Comparison of ENCODE assay signal across 28 cellular contexts in genomic region chr11:132335311-132335710, GRCh38.
"Had no signal": no experiment of that assay in that cellular context is flagged by ENCODE, and none has a peak within 500 bp of the region (broad histone marks: within the 10 kb centered on the region; RNA-seq: fewer than 3 reads in every experiment).

No MANE protein-coding gene starts in this region.

- H2AFZ ChIP-seq: parathyroid adenoma had no signal

- H3K36me3 ChIP-seq: colonic mucosa, esophagus squamous epithelium, heart right ventricle, lower lobe of right lung, neutrophil, stomach, thyroid gland, vagina had no signal

- ATAC-seq: effector memory CD8-positive, alpha-beta T cell; heart right ventricle; left colon; left ventricle myocardium superior; lower lobe of right lung; mucosa of descending colon; natural killer cell treated with Interleukin-12 subunit alpha and Interleukin-12 subunit beta and Interleukin-15 and Interleukin-18, amount 100 ng/mL, for 72 hours; sciatic nerve; stimulated activated effector memory CD8-positive, alpha-beta T cell treated with anti-CD3 and anti-CD28 coated beads, Interleukin-12 subunit alpha, Interleukin-12 subunit beta, amount 100 ng/mL, for 72 hours had no signal

- H3K4me3 ChIP-seq: colonic mucosa, esophagus squamous epithelium, heart right ventricle, lower lobe of right lung, mucosa of descending colon, stomach, thyroid gland, vagina had no signal

- H3K27ac ChIP-seq: colonic mucosa, esophagus squamous epithelium, heart right ventricle, lower lobe of right lung, neutrophil, parathyroid adenoma, stomach, thyroid gland, vagina had no signal

- H3K27me3 ChIP-seq: colonic mucosa, esophagus squamous epithelium, heart right ventricle, neutrophil, stomach, thyroid gland, vagina had no signal

- DNase-seq: colonic mucosa; effector memory CD8-positive, alpha-beta T cell; erythroblast; esophagus squamous epithelium; foreskin melanocyte; glutamatergic neuron; heart right ventricle; hippocampal formation; kidney glomerular epithelial cell; left colon; left ventricle myocardium superior; lower lobe of right lung; mucosa of descending colon; naive B cell; stimulated activated CD4-positive, alpha-beta T cell treated with anti-CD3 and anti-CD28 coated beads, Interleukin-2, amount 100 ng/mL, for 24 hours; stimulated activated CD4-positive, alpha-beta T cell treated with anti-CD3 and anti-CD28 coated beads, Interleukin-4, amount 100 ng/mL, for 24 hours; stimulated activated naive CD4-positive, alpha-beta T cell treated with Interleukin-2 at 50 U/mL for 16 hours; stomach; thyroid gland; trophoblast cell had no signal

- FAIRE-seq: endometrium, islet of Langerhans had no signal

- H3K4me1 ChIP-seq: colonic mucosa, esophagus squamous epithelium, heart right ventricle, lower lobe of right lung, stomach, thyroid gland, vagina had no signal

- H3K9me3 ChIP-seq: colonic mucosa, heart right ventricle, lower lobe of right lung, neutrophil, stomach, thyroid gland, vagina had no signal

- H3K9ac ChIP-seq: parathyroid adenoma had no signal
